30 cellular contexts compared by ENCODE assay signal in the genomic region with DNA sequence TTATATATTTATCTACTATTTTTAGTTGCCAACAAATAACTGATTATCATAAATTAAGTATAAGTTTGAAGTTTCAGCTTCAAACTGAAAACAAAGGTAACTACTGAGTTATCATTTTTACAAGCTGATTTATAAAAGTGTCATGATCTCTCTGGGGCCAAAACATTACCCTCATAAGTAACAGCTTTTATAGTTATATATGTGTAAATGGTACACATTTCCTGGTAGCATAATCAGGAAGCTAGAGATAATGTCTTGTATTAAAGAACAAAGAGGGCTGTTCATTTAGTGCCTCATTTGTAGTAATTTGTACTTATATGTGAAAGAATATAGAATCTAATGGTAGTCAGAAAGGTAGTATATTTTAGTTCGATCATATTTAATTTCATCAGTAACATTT.
"Had no signal": no experiment of that assay in that cellular context is flagged by ENCODE, and none has a peak within 500 bp of the region (broad histone marks: within the 10 kb centered on the region; RNA-seq: fewer than 3 reads in every experiment).

No MANE protein-coding gene starts in this region.

- H3K36me3 ChIP-seq: brain microvascular endothelial cell had no signal

- H3K9me3 ChIP-seq: ascending aorta, esophagus muscularis mucosa, gastrocnemius medialis, heart right ventricle had no signal

- DNase-seq: activated CD4-positive, alpha-beta memory T cell treated with anti-CD3 and anti-CD28 coated beads, Interleukin-2, amount 10 ng/mL, durations not matched to agents 7 days and 5 days; activated CD4-positive, alpha-beta T cell treated with anti-CD3 and anti-CD28 coated beads for 36 hours; activated CD4-positive, alpha-beta T cell treated with anti-CD3 and anti-CD28 coated beads, Interleukin-2, amount 10 ng/mL, durations not matched to agents 7 days and 5 days; activated CD4-positive, alpha-beta T cell treated with anti-CD3 and anti-CD28 coated beads, Interleukin-2, amount 50 U/mL, for 4 hours; activated CD4-positive, CD25-positive, alpha-beta regulatory T cell; activated CD4-positive, CD25-positive, alpha-beta regulatory T cell treated with anti-CD3 and anti-CD28 coated beads, Interleukin-2, amount 50 U/mL, for 72 hours; activated CD8-positive, alpha-beta memory T cell treated with anti-CD3 and anti-CD28 coated beads, Interleukin-2, amount 50 U/mL, for 48 hours; activated gamma-delta T cell; activated naive CD4-positive, alpha-beta T cell; activated naive CD4-positive, alpha-beta T cell treated with anti-CD3 and anti-CD28 coated beads, Interleukin-2, amount 10 ng/mL, durations not matched to agents 7 days and 5 days; activated naive CD8-positive, alpha-beta T cell treated with anti-CD3 and anti-CD28 coated beads, Interleukin-2, amount 10 ng/mL, durations not matched to agents 7 days and 5 days; activated T-cell treated with anti-CD3 and anti-CD28 coated beads for 4 hours; activated T-cell treated with anti-CD3 and anti-CD28 coated beads, Interleukin-2, amount 50 U/mL, for 24 hours; activated T-cell treated with anti-CD3 and anti-CD28 coated beads, Interleukin-2, amount 50 U/mL, for 72 hours; brain microvascular endothelial cell; cortex of kidney; dermis blood vessel endothelial cell; effector CD4-positive, alpha-beta T cell; effector memory CD8-positive, alpha-beta T cell; erythroblast; foreskin keratinocyte; gastrocnemius medialis; glutamatergic neuron; heart right ventricle; T-helper 1 cell; T-helper 17 cell; T1000 had no signal

- H3K4me1 ChIP-seq: ascending aorta, foreskin keratinocyte had no signal

- ATAC-seq: activated CD4-positive, alpha-beta T cell treated with anti-CD3 and anti-CD28 coated beads for 36 hours; activated naive CD4-positive, alpha-beta T cell treated with anti-CD3 and anti-CD28 coated beads, Interleukin-2, amount 50 U/mL, for 72 hours; activated T-cell treated with anti-CD3 and anti-CD28 coated beads, Interleukin-2, amount 50 U/mL, for 72 hours; effector memory CD8-positive, alpha-beta T cell; foreskin keratinocyte; gastrocnemius medialis; heart right ventricle; T-helper 17 cell had no signal

- H3K4me3 ChIP-seq: ascending aorta, esophagus muscularis mucosa, gastrocnemius medialis, heart right ventricle had no signal

- H3K27ac ChIP-seq: ascending aorta, brain microvascular endothelial cell, esophagus muscularis mucosa, foreskin keratinocyte, gastrocnemius medialis, heart right ventricle had no signal

- H3K27me3 ChIP-seq: ascending aorta, brain microvascular endothelial cell, esophagus muscularis mucosa, foreskin keratinocyte, gastrocnemius medialis, heart right ventricle had no signal
